1 cellular context compared by ENCODE assay signal in genomic region chr17:78253946-78254672, GRCh38.
A peak's percentile ranks its signal among the peaks of the same experiment; 100 is the strongest.
TF ChIP-seq lines count a peak whose summit lies in the region.

No MANE protein-coding gene starts in this region.

TF ChIP-seq in HepG2, 621 proteins besides CTCF, POLR2A, EP300 and RAD21 (continued from another document and continues in another):
- TF ChIP-seq ZNF234 (CRISPR knock-in tag; conservative IDR thresholded peaks at IDR 0.05) (peak; percentile 81; the same call in 1 of the 2 replicates), ESRRA (CRISPR knock-in tag; IDR thresholded peaks at IDR 0.05; ENCODE audit: low read depth) (peak; percentile 92), POGK (CRISPR knock-in tag; conservative IDR thresholded peaks at IDR 0.05) (peak; percentile 96), ZNF784 (CRISPR knock-in tag; IDR thresholded peaks at IDR 0.05; ENCODE audit: borderline replicate concordance) (peak; percentile 87; the same call in 1 of the 2 replicates), CC2D1A (CRISPR knock-in tag; IDR thresholded peaks at IDR 0.05) (peak; percentile 89), PLSCR1 (CRISPR knock-in tag; IDR thresholded peaks at IDR 0.05; ENCODE audit: borderline replicate concordance) (no peak), KLF6 (CRISPR knock-in tag; IDR thresholded peaks at IDR 0.05) (0 out of 2 replicates have a peak, but pooled peaks have one; percentile 79), JDP2 (CRISPR knock-in tag; IDR thresholded peaks at IDR 0.05; ENCODE audit: borderline replicate concordance) (no peak), HNRNPLL (IDR thresholded peaks at IDR 0.05; ENCODE audit: low read depth, low read length, poor library complexity, severe bottlenecking) (peak; percentile 56), NCOR1 (IDR thresholded peaks at IDR 0.05; ENCODE audit: borderline replicate concordance, low read length) (no peak), XBP1 (CRISPR knock-in tag; IDR thresholded peaks at IDR 0.05) (0 out of 2 replicates have a peak, but pooled peaks have one; percentile 18), SMARCC2 (IDR thresholded peaks at IDR 0.05) (no peak), ZNF326 (CRISPR knock-in tag; IDR thresholded peaks at IDR 0.05; ENCODE audit: borderline replicate concordance) (no peak), SP140L (CRISPR knock-in tag; IDR thresholded peaks at IDR 0.05; ENCODE audit: borderline replicate concordance) (0 out of 2 replicates have a peak, but pooled peaks have one; percentile 46), ZNF350 (CRISPR knock-in tag; IDR thresholded peaks at IDR 0.05; ENCODE audit: borderline replicate concordance, low read depth) (no peak; the same call in 1 of the 2 replicates), ZNF577 (CRISPR knock-in tag; IDR thresholded peaks at IDR 0.05; ENCODE audit: borderline replicate concordance, low read depth) (no peak), SNAPC5 (CRISPR knock-in tag; IDR thresholded peaks at IDR 0.05; ENCODE audit: borderline replicate concordance) (no peak), EZH2 (conservative IDR thresholded peaks at IDR 0.05; ENCODE audit: low read depth, low read length) (no peak), CAMTA2 (CRISPR knock-in tag; IDR thresholded peaks at IDR 0.05; ENCODE audit: borderline replicate concordance) (peak; percentile 98; the same call in 1 of the 2 replicates), ZNF7 (CRISPR knock-in tag; IDR thresholded peaks at IDR 0.05) (0 out of 2 replicates have a peak, but pooled peaks have one; percentile 11), ZNF737 (CRISPR knock-in tag; IDR thresholded peaks at IDR 0.05; ENCODE audit: borderline replicate concordance) (no peak), FOXO1 (CRISPR knock-in tag; IDR thresholded peaks at IDR 0.05) (peak; percentile 76), ZNF792 (CRISPR knock-in tag; IDR thresholded peaks at IDR 0.05) (peak; percentile 41; the same call in 1 of the 2 replicates), TBX2 (CRISPR knock-in tag; IDR thresholded peaks at IDR 0.05; ENCODE audit: borderline replicate concordance) (peak; percentile 78; the same call in 1 of the 2 replicates), RFXANK (CRISPR knock-in tag; IDR thresholded peaks at IDR 0.05) (peak; percentile 69; the same call in 1 of the 2 replicates), RARA (CRISPR knock-in tag; IDR thresholded peaks at IDR 0.05) (peak; percentile 8; the same call in 1 of the 2 replicates), ZFAT (CRISPR knock-in tag; conservative IDR thresholded peaks at IDR 0.05) (0 out of 2 replicates have a peak, but pooled peaks have one; percentile 40), REPIN1 (CRISPR knock-in tag; IDR thresholded peaks at IDR 0.05; ENCODE audit: borderline replicate concordance, low read depth) (peak; percentile 93), RNF2 (conservative IDR thresholded peaks at IDR 0.05; ENCODE audit: low read depth) (peak; percentile 95), FOXK2 (IDR thresholded peaks at IDR 0.05) (no peak), YY1 (IDR thresholded peaks at IDR 0.05; ENCODE audit: insufficient read depth, insufficient replicate concordance, low read depth, low read length) (peak; percentile 84), HNRNPUL1 (IDR thresholded peaks at IDR 0.05; ENCODE audit: low read depth, low read length) (no peak), CHCHD3 (CRISPR knock-in tag; IDR thresholded peaks at IDR 0.05) (peak; percentile 6; the same call in 1 of the 2 replicates), FOXP1 (IDR thresholded peaks at IDR 0.05) (no peak), FOXP1 (CRISPR knock-in tag; IDR thresholded peaks at IDR 0.05) (no peak), HMGXB3 (CRISPR knock-in tag; IDR thresholded peaks at IDR 0.05; ENCODE audit: borderline replicate concordance) (peak; percentile 76; the same call in 1 of the 2 replicates), ZNF776 (CRISPR knock-in tag; IDR thresholded peaks at IDR 0.05) (peak; percentile 98), PREB (CRISPR knock-in tag; IDR thresholded peaks at IDR 0.05) (peak; percentile 68; the same call in 1 of the 2 replicates), ZKSCAN5 (CRISPR knock-in tag; IDR thresholded peaks at IDR 0.05) (0 out of 2 replicates have a peak, but pooled peaks have one; percentile 54), TFAP4 (IDR thresholded peaks at IDR 0.05; ENCODE audit: borderline replicate concordance, low read depth) (peak; percentile 16; the same call in 1 of the 2 replicates), REST (IDR thresholded peaks at IDR 0.05; ENCODE audit: borderline replicate concordance in 1 of 2, low read depth in 1 of 2, low read length in 2 of 2) (peak in 1 of 2 experiments; percentile 9; a peak in 1 of 4 replicates), ZNF740 (CRISPR knock-in tag; IDR thresholded peaks at IDR 0.05) (no peak)
